ENCODE assay signal across 1 cellular context in genomic region chr16:4663756-4664465, GRCh38.
TF ChIP-seq lines count a peak whose summit lies in the region.

No MANE protein-coding gene starts in this region.

TF ChIP-seq in HepG2, 621 proteins besides CTCF, POLR2A, EP300 and RAD21 (continued from another document and continues in another):
- peak; percentile 94; the same call in 1 of the 2 replicates for TF ChIP-seq KDM2A (CRISPR knock-in tag; IDR thresholded peaks at IDR 0.05; ENCODE audit: borderline replicate concordance, low read depth)
- TF ChIP-seq, protein P1, sequence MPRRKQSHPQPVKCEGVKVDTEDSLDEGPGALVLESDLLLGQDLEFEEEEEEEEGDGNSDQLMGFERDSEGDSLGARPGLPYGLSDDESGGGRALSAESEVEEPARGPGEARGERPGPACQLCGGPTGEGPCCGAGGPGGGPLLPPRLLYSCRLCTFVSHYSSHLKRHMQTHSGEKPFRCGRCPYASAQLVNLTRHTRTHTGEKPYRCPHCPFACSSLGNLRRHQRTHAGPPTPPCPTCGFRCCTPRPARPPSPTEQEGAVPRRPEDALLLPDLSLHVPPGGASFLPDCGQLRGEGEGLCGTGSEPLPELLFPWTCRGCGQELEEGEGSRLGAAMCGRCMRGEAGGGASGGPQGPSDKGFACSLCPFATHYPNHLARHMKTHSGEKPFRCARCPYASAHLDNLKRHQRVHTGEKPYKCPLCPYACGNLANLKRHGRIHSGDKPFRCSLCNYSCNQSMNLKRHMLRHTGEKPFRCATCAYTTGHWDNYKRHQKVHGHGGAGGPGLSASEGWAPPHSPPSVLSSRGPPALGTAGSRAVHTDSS (CRISPR knock-in tag; conservative IDR thresholded peaks at IDR 0.05) = no peak
- TF ChIP-seq ZNF567 (CRISPR knock-in tag; IDR thresholded peaks at IDR 0.05; ENCODE audit: borderline replicate concordance) = no peak; the same call in 1 of the 2 replicates
- no peak; the same call in 1 of the 2 replicates for TF ChIP-seq KMT2B (CRISPR knock-in tag; IDR thresholded peaks at IDR 0.05)
- peak; percentile 78 for TF ChIP-seq ZNF124 (CRISPR knock-in tag; IDR thresholded peaks at IDR 0.05)
- TF ChIP-seq NR3C1 (CRISPR knock-in tag; IDR thresholded peaks at IDR 0.05) = no peak
- peak; percentile 79 for TF ChIP-seq ZNF430 (CRISPR knock-in tag; IDR thresholded peaks at IDR 0.05)
- peak; percentile 93; the same call in 1 of the 2 replicates for TF ChIP-seq NFKB2 (CRISPR knock-in tag; IDR thresholded peaks at IDR 0.05; ENCODE audit: borderline replicate concordance)
- TF ChIP-seq HNRNPL (IDR thresholded peaks at IDR 0.05; ENCODE audit: low read depth, low read length) = peak; percentile 38; the same call in 1 of the 2 replicates
- TF ChIP-seq SIX4 (CRISPR knock-in tag; IDR thresholded peaks at IDR 0.05) = peak; percentile 45; the same call in 1 of the 2 replicates
- TF ChIP-seq PHF8 (CRISPR knock-in tag; IDR thresholded peaks at IDR 0.05) = peak; percentile 64
- TF ChIP-seq PAF1 (CRISPR knock-in tag; IDR thresholded peaks at IDR 0.05) = no peak
- TF ChIP-seq MIER2 (CRISPR knock-in tag; IDR thresholded peaks at IDR 0.05) = peak; percentile 69
- no peak for TF ChIP-seq RFXANK (CRISPR knock-in tag; IDR thresholded peaks at IDR 0.05)
- 0 out of 2 replicates have a peak, but pooled peaks have one; percentile 34 for TF ChIP-seq MTERF4 (CRISPR knock-in tag; IDR thresholded peaks at IDR 0.05)
- TF ChIP-seq ZBTB7B (CRISPR knock-in tag; IDR thresholded peaks at IDR 0.05) = peak; percentile 81
- TF ChIP-seq FOXP1 (IDR thresholded peaks at IDR 0.05) = no peak
- TF ChIP-seq FOXP1 (CRISPR knock-in tag; IDR thresholded peaks at IDR 0.05) = peak; percentile 77; the same call in 1 of the 2 replicates
- peak; percentile 82; the same call in 1 of the 2 replicates for TF ChIP-seq NFKBIZ (CRISPR knock-in tag; IDR thresholded peaks at IDR 0.05)
- 0 out of 2 replicates have a peak, but pooled peaks have one; percentile 52 for TF ChIP-seq NFIB (CRISPR knock-in tag; IDR thresholded peaks at IDR 0.05; ENCODE audit: borderline replicate concordance)
- TF ChIP-seq CREM (IDR thresholded peaks at IDR 0.05) = peak; percentile 59; the same call in 1 of the 2 replicates
- no peak for TF ChIP-seq CREM (CRISPR knock-in tag; IDR thresholded peaks at IDR 0.05)
- TF ChIP-seq, protein P2, sequence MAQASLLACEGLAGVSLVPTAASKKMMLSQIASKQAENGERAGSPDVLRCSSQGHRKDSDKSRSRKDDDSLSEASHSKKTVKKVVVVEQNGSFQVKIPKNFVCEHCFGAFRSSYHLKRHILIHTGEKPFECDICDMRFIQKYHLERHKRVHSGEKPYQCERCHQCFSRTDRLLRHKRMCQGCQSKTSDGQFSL (CRISPR knock-in tag; IDR thresholded peaks at IDR 0.05) = 0 out of 2 replicates have a peak, but pooled peaks have one; percentile 14
- TF ChIP-seq, protein P3, sequence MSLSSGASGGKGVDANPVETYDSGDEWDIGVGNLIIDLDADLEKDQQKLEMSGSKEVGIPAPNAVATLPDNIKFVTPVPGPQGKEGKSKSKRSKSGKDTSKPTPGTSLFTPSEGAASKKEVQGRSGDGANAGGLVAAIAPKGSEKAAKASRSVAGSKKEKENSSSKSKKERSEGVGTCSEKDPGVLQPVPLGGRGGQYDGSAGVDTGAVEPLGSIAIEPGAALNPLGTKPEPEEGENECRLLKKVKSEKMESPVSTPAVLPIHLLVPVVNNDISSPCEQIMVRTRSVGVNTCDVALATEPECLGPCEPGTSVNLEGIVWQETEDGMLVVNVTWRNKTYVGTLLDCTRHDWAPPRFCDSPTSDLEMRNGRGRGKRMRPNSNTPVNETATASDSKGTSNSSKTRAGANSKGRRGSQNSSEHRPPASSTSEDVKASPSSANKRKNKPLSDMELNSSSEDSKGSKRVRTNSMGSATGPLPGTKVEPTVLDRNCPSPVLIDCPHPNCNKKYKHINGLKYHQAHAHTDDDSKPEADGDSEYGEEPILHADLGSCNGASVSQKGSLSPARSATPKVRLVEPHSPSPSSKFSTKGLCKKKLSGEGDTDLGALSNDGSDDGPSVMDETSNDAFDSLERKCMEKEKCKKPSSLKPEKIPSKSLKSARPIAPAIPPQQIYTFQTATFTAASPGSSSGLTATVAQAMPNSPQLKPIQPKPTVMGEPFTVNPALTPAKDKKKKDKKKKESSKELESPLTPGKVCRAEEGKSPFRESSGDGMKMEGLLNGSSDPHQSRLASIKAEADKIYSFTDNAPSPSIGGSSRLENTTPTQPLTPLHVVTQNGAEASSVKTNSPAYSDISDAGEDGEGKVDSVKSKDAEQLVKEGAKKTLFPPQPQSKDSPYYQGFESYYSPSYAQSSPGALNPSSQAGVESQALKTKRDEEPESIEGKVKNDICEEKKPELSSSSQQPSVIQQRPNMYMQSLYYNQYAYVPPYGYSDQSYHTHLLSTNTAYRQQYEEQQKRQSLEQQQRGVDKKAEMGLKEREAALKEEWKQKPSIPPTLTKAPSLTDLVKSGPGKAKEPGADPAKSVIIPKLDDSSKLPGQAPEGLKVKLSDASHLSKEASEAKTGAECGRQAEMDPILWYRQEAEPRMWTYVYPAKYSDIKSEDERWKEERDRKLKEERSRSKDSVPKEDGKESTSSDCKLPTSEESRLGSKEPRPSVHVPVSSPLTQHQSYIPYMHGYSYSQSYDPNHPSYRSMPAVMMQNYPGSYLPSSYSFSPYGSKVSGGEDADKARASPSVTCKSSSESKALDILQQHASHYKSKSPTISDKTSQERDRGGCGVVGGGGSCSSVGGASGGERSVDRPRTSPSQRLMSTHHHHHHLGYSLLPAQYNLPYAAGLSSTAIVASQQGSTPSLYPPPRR (CRISPR knock-in tag; IDR thresholded peaks at IDR 0.05; ENCODE audit: borderline replicate concordance) = peak; percentile 75
- peak; percentile 79; the same call in 1 of the 2 replicates for TF ChIP-seq ZFP36L1 (CRISPR knock-in tag; IDR thresholded peaks at IDR 0.05)
- TF ChIP-seq PRDM4 (CRISPR knock-in tag; IDR thresholded peaks at IDR 0.05; ENCODE audit: borderline replicate concordance) = no peak
- peak; percentile 82 for TF ChIP-seq DZIP1 (CRISPR knock-in tag; IDR thresholded peaks at IDR 0.05)
- TF ChIP-seq ZEB1 (IDR thresholded peaks at IDR 0.05; ENCODE audit: insufficient replicate concordance, low read depth) = peak; percentile 74
- TF ChIP-seq MIER3 (CRISPR knock-in tag; IDR thresholded peaks at IDR 0.05; ENCODE audit: borderline replicate concordance) = peak; percentile 86; the same call in 1 of the 2 replicates
- TF ChIP-seq ZNF17 (CRISPR knock-in tag; IDR thresholded peaks at IDR 0.05) = no peak
- TF ChIP-seq ZNF12 (CRISPR knock-in tag; IDR thresholded peaks at IDR 0.05) = peak; percentile 68
- TF ChIP-seq SRF (IDR thresholded peaks at IDR 0.05; ENCODE audit: low read depth, low read length) = peak; percentile 99
- TF ChIP-seq, protein P4, sequence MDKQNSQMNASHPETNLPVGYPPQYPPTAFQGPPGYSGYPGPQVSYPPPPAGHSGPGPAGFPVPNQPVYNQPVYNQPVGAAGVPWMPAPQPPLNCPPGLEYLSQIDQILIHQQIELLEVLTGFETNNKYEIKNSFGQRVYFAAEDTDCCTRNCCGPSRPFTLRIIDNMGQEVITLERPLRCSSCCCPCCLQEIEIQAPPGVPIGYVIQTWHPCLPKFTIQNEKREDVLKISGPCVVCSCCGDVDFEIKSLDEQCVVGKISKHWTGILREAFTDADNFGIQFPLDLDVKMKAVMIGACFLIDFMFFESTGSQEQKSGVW (CRISPR knock-in tag; IDR thresholded peaks at IDR 0.05; ENCODE audit: borderline replicate concordance) = peak; percentile 92; the same call in 1 of the 2 replicates
- no peak for TF ChIP-seq FOXM1 (CRISPR knock-in tag; IDR thresholded peaks at IDR 0.05)
- peak; percentile 87; the same call in 1 of the 2 replicates for TF ChIP-seq ELF4 (CRISPR knock-in tag; IDR thresholded peaks at IDR 0.05; ENCODE audit: borderline replicate concordance)
- 0 out of 2 replicates have a peak, but pooled peaks have one; percentile 69 for TF ChIP-seq ZHX2 (IDR thresholded peaks at IDR 0.05; ENCODE audit: low read depth)
- TF ChIP-seq ZHX2 (CRISPR knock-in tag; IDR thresholded peaks at IDR 0.05; ENCODE audit: borderline replicate concordance) = no peak
- peak; percentile 47; the same call in 1 of the 2 replicates for TF ChIP-seq ZNF761 (CRISPR knock-in tag; conservative IDR thresholded peaks at IDR 0.05)
- peak; percentile 87 for TF ChIP-seq NR2C2 (CRISPR knock-in tag; IDR thresholded peaks at IDR 0.05; ENCODE audit: borderline replicate concordance)
- TF ChIP-seq TRIM22 (IDR thresholded peaks at IDR 0.05) = no peak
